1 cellular context compared by ENCODE assay signal in genomic region chr19:13953021-13953531, GRCh38.
TF ChIP-seq lines count a peak whose summit lies in the region.

No MANE protein-coding gene starts in this region.

TF ChIP-seq in HCT116, 20 proteins besides CTCF, POLR2A, EP300 and RAD21 (continued from another document):
- TF ChIP-seq REST (IDR thresholded peaks at IDR 0.05; ENCODE audit: low read depth) (no peak), CEBPB (IDR thresholded peaks at IDR 0.05; ENCODE audit: low read depth) (no peak), ZFX (IDR thresholded peaks at IDR 0.05) (no peak), YY1 (IDR thresholded peaks at IDR 0.05; ENCODE audit: extremely low read depth, insufficient replicate concordance, low read depth, low read length) (no peak), POLR2AphosphoS5 (IDR thresholded peaks at IDR 0.05; ENCODE audit: low read depth, low read length) (no peak; the same call in 1 of the 2 replicates)
